8 cellular contexts compared by ENCODE assay signal in genomic region chr20:19976595-19977372, GRCh38. TPM values are rescaled to one million over a fixed set of nuclear protein-coding genes. Genes with fewer than 3 reads are reported as not detected.
DNase-seq lines count a peak whose midpoint lies in the region; ATAC-seq and TF ChIP-seq lines count a peak whose summit lies in the region.

No MANE protein-coding gene starts in this region.

- H3K9me3 Mint-ChIP-seq in CD8-positive, alpha-beta memory T cell = peaks cover 0 to 8% (median 0%) of the 10 kb centered on the region in 5 donors

- no peaks in the 10 kb centered on the region for H3K36me3 Mint-ChIP-seq in CD8-positive, alpha-beta memory T cell

- H3F3A ChIP-seq in SK-N-SH (replicated peaks; ENCODE audit: insufficient read depth) = peaks cover 22% of the 10 kb centered on the region

- no peak overlapping the region; the same call in 1 of the 2 replicates for H2AFZ ChIP-seq in SK-N-SH (ENCODE audit: low read depth)

- peak overlapping the region; percentile 61 for H3K4me2 ChIP-seq in SK-N-SH

- no peaks in the 10 kb centered on the region for H4K20me1 ChIP-seq in SK-N-SH (ENCODE audit: insufficient read depth)

- peak overlapping the region in 5 of 7 donors; percentile 17 to 70 (median 28) for H3K4me3 Mint-ChIP-seq in CD8-positive, alpha-beta memory T cell

- ATAC-seq in GM21737 (IDR thresholded peaks at IDR 0.05; ENCODE audit: unreplicated experiment) = no peak
- no peak for ATAC-seq in HG02623 (IDR thresholded peaks at IDR 0.05; ENCODE audit: unreplicated experiment)
- no peak for ATAC-seq in GM21619 (IDR thresholded peaks at IDR 0.05; ENCODE audit: unreplicated experiment)

- no peaks in the 10 kb centered on the region for H3K36me3 ChIP-seq in CD8-positive, alpha-beta memory T cell (ENCODE audit: insufficient read depth, low read length)
- peaks cover 0 to 4% of the 10 kb centered on the region in 2 experiments for H3K36me3 ChIP-seq in SK-N-SH (replicated peaks in 1 of 2; ENCODE audit: control insufficient read depth in 1 of 2, insufficient read depth in 2 of 2, low read length in 1 of 2)

- CTCF ChIA-PET in CD8-positive, alpha-beta memory T cell (lab: Charles Lee) = no interaction called here
- CTCF ChIA-PET in SK-N-SH (lab: Yijun Ruan, JAX) = interaction anchor here (0.6 to 1.4 kb wide), 5 partner anchors 10 to 261 kb away, joined by 3 to 4 read pairs (median 3); no protein-coding TSS in a partner anchor

- H3K4me3 ChIP-seq in CD8-positive, alpha-beta memory T cell (ENCODE audit: low read length) = no peak overlapping the region
- H3K4me3 ChIP-seq in SK-N-SH (ENCODE audit: low read depth in 2 of 2, low read length in 1 of 2) (peak overlapping the region in 1 of 2 experiments; percentile 29; a peak in 1 of 4 replicates), fibroblast of villous mesenchyme (ENCODE audit: low read depth, low read length) (peak overlapping the region; percentile 96)

- H3K9me3 ChIP-seq in CD8-positive, alpha-beta memory T cell (ENCODE audit: low read length) = no peaks in the 10 kb centered on the region
- H3K9me3 ChIP-seq in SK-N-SH = no peaks in the 10 kb centered on the region

- peak overlapping the region in 7 of 8 donors; percentile 6 to 86 (median 25) for H3K27ac Mint-ChIP-seq in CD8-positive, alpha-beta memory T cell

- no peak for TF ChIP-seq RAD21 in SK-N-SH (IDR thresholded peaks at IDR 0.05; ENCODE audit: low read length)

- peak in 1 of 2 experiments; percentile 47; a peak in 1 of 4 replicates for TF ChIP-seq EP300 in SK-N-SH (IDR thresholded peaks at IDR 0.05; ENCODE audit: borderline replicate concordance in 1 of 2, low read depth in 1 of 2, low read length in 1 of 2)

- TF ChIP-seq CTCF in SK-N-SH (IDR thresholded peaks at IDR 0.05) (no peak), fibroblast of villous mesenchyme (IDR thresholded peaks at IDR 0.05; ENCODE audit: insufficient read depth, low read depth, low read length) (no peak)

- H3K9me2 ChIP-seq in SK-N-SH = no peaks in the 10 kb centered on the region

- H3K27me3 ChIP-seq in CD8-positive, alpha-beta memory T cell (ENCODE audit: insufficient read depth, low read length, poor library complexity, severe bottlenecking) = no peaks in the 10 kb centered on the region
- H3K27me3 ChIP-seq in SK-N-SH (ENCODE audit: insufficient read depth) = no peaks in the 10 kb centered on the region

- peaks cover 32% of the 10 kb centered on the region; the same call in 1 of the 2 replicates for H3K79me2 ChIP-seq in SK-N-SH (ENCODE audit: insufficient read depth)

- H3K4me1 ChIP-seq in CD8-positive, alpha-beta memory T cell (ENCODE audit: insufficient read depth, low read length) = no peaks in the 10 kb centered on the region
- H3K4me1 ChIP-seq in SK-N-SH (ENCODE audit: control insufficient read depth in 1 of 2, insufficient read depth in 2 of 2, low read depth in 1 of 2, low read length in 1 of 2) = peaks cover 21 to 40% of the 10 kb centered on the region in 2 experiments; a peak in 3 of 4 replicates

- DNase-seq in CD8-positive, alpha-beta memory T cell = peak in 1 of 5 donors; percentile 7
- DNase-seq in SK-N-SH = no peak
- DNase-seq in fibroblast of villous mesenchyme (ENCODE audit: low read depth) = peak; percentile 81
- peak; percentile 92 for DNase-seq in pons (ENCODE audit: low spot score)
- no peak for DNase-seq in NCI-H774 (lab: John Stamatoyannopoulos, UW)

- no peak overlapping the region for H3K27ac ChIP-seq in CD8-positive, alpha-beta memory T cell (ENCODE audit: low read depth, low read length)
- peak overlapping the region; percentile 82 to 84 for H3K27ac ChIP-seq in SK-N-SH (ENCODE audit: low read depth in 2 of 2, low read length in 1 of 2)

- H3K9ac ChIP-seq in SK-N-SH = peak overlapping the region; percentile 48

- 49% methylated on average over 8 of the region's 8 CpGs for WGBS in SK-N-SH (ENCODE audit: low lambda C conversion rate)

- peaks cover 10 to 25% (median 16%) of the 10 kb centered on the region in 3 donors for H3K4me1 Mint-ChIP-seq in CD8-positive, alpha-beta memory T cell

- POLR2A ChIA-PET in CD8-positive, alpha-beta memory T cell (lab: Charles Lee) = no interaction called here
- POLR2A ChIA-PET in SK-N-SH (lab: Yijun Ruan, JAX) = no interaction called here

- peaks cover 7 to 25% of the 10 kb centered on the region in 2 donors for H3K27me3 Mint-ChIP-seq in CD8-positive, alpha-beta memory T cell

TF ChIP-seq in SK-N-SH, 30 proteins besides CTCF, POLR2A, EP300 and RAD21:
- TF ChIP-seq FOSL2 (IDR thresholded peaks at IDR 0.05; ENCODE audit: borderline replicate concordance, low read depth) (0 out of 2 replicates have a peak, but pooled peaks have one; percentile 6), JUND (IDR thresholded peaks at IDR 0.05) (peak; percentile 12; the same call in 1 of the 2 replicates), TAF1 (IDR thresholded peaks at IDR 0.05; ENCODE audit: borderline replicate concordance, low read depth, low read length) (no peak), IRF3 (IDR thresholded peaks at IDR 0.05; ENCODE audit: low read depth, low read length) (no peak), TEAD4 (IDR thresholded peaks at IDR 0.05; ENCODE audit: borderline replicate concordance, insufficient read depth) (0 out of 2 replicates have a peak, but pooled peaks have one; percentile 37), RXRA (IDR thresholded peaks at IDR 0.05; ENCODE audit: borderline replicate concordance, low read depth) (no peak), FOXM1 (IDR thresholded peaks at IDR 0.05; ENCODE audit: low read depth) (no peak), MAX (IDR thresholded peaks at IDR 0.05; ENCODE audit: low read depth) (no peak), USF2 (IDR thresholded peaks at IDR 0.05; ENCODE audit: borderline replicate concordance, low read depth, low read length) (no peak), YY1 (IDR thresholded peaks at IDR 0.05; ENCODE audit: low read depth) (no peak), RCOR1 (IDR thresholded peaks at IDR 0.05; ENCODE audit: low read length) (no peak), CHD2 (IDR thresholded peaks at IDR 0.05; ENCODE audit: low read length, partially characterized antibody) (no peak), TCF12 (IDR thresholded peaks at IDR 0.05) (peak; percentile 51; the same call in 1 of the 2 replicates), SIN3A (IDR thresholded peaks at IDR 0.05; ENCODE audit: borderline replicate concordance, low read depth, low read length) (no peak), POLR2AphosphoS5 (IDR thresholded peaks at IDR 0.05; ENCODE audit: low read depth, low read length) (no peak), MXI1 (IDR thresholded peaks at IDR 0.05; ENCODE audit: low read depth, low read length) (no peak)

RNA-seq across cellular contexts. Expression of gene NAA20, which starts 40.4 kb away (rescaled TPM):
- 10 to 100 TPM; 98.8 to 99.6 TPM for total RNA-seq in CD8-positive, alpha-beta memory T cell
- 69.8 TPM for polyA plus RNA-seq in CD8-positive, alpha-beta memory T cell
- polyA plus RNA-seq in SK-N-SH (2012; rRNA removed) = 85.0 and 91.8 TPM in 2 replicates
- polyA plus RNA-seq in SK-N-SH (2012; cell fraction: cytosol; rRNA removed) = 103 and 119 TPM in 2 replicates
- 20.4 and 44.9 TPM in 2 replicates for polyA plus RNA-seq in SK-N-SH (2012; cell fraction: nucleus; rRNA removed)
- total RNA-seq in fibroblast of villous mesenchyme = 29.3 and 41.5 TPM in 2 replicates

Comparison
In these comparisons a context has a peak if more than half of its experiments do, and no peak if none do; other contexts are left out.
1. DNase-seq: peak in fibroblast of villous mesenchyme (single experiment) and pons (single experiment); none in SK-N-SH (single experiment) and NCI-H774 (single experiment).